In genomic region chr12:118164798-118165486, GRCh38 we compare ENCODE assay signal across 8 cellular contexts. TPM values are rescaled to one million over a fixed set of nuclear protein-coding genes. Genes with fewer than 3 reads are reported as not detected.
DNase-seq lines count a peak whose midpoint lies in the region; ATAC-seq and TF ChIP-seq lines count a peak whose summit lies in the region.

No MANE protein-coding gene starts in this region.

- peak in 1 of 5 donors; percentile 31 for DNase-seq in heart left ventricle
- no peak for DNase-seq in cardiac septum (ENCODE audit: low spot score)
- peak; percentile 44 for DNase-seq in NCI-H2171 treated with DMSO at 0.1 percent for 48 hours (lab: John Stamatoyannopoulos, UW)
- DNase-seq in cerebellar cortex (ENCODE audit: low spot score) = peak; percentile 40
- peak; percentile 35 for DNase-seq in nephron progenitor cell
- DNase-seq in natural killer cell treated with Interleukin-12 subunit alpha and Interleukin-12 subunit beta and Interleukin-15 and Interleukin-18, amount 100 ng/mL, for 72 hours (ENCODE audit: low spot score) = no peak
- DNase-seq in right cardiac atrium = no peak

- H3K4me3 ChIP-seq in heart left ventricle = no peak overlapping the region
- no peak overlapping the region for H3K4me3 ChIP-seq in right cardiac atrium (ENCODE audit: low read length)

- no peaks in the 10 kb centered on the region for H3K27me3 Mint-ChIP-seq in nephron progenitor cell (ENCODE audit: low read depth, poor library complexity)
- no peaks in the 10 kb centered on the region for H3K27me3 Mint-ChIP-seq in natural killer cell treated with Interleukin-12 subunit alpha and Interleukin-12 subunit beta and Interleukin-15 and Interleukin-18, amount 100 ng/mL, for 72 hours

- H3K4me1 Mint-ChIP-seq in nephron progenitor cell = no peaks in the 10 kb centered on the region
- H3K4me1 Mint-ChIP-seq in natural killer cell treated with Interleukin-12 subunit alpha and Interleukin-12 subunit beta and Interleukin-15 and Interleukin-18, amount 100 ng/mL, for 72 hours (ENCODE audit: low read depth in 2 of 2) = peaks cover 10 to 15% of the 10 kb centered on the region in 2 donors

- no peaks in the 10 kb centered on the region for H3K9me3 ChIP-seq in heart left ventricle
- no peaks in the 10 kb centered on the region for H3K9me3 ChIP-seq in right cardiac atrium (ENCODE audit: control insufficient read depth, low read length)

- no peaks in the 10 kb centered on the region for H3K4me1 ChIP-seq in heart left ventricle
- no peaks in the 10 kb centered on the region for H3K4me1 ChIP-seq in right cardiac atrium (ENCODE audit: control insufficient read depth, insufficient read depth, low read length)

- ATAC-seq in heart left ventricle (no peak), HG02642 (IDR thresholded peaks at IDR 0.05; ENCODE audit: poor library complexity, unreplicated experiment) (no peak), right cardiac atrium (no peak)
- ATAC-seq in natural killer cell treated with Interleukin-12 subunit alpha and Interleukin-12 subunit beta and Interleukin-15 and Interleukin-18, amount 100 ng/mL, for 72 hours = no peak

- no peaks in the 10 kb centered on the region for H3K27me3 ChIP-seq in heart left ventricle
- H3K27me3 ChIP-seq in right cardiac atrium (ENCODE audit: control insufficient read depth, insufficient read depth) = no peaks in the 10 kb centered on the region

- H3K9me3 Mint-ChIP-seq in nephron progenitor cell = no peaks in the 10 kb centered on the region
- no peaks in the 10 kb centered on the region for H3K9me3 Mint-ChIP-seq in natural killer cell treated with Interleukin-12 subunit alpha and Interleukin-12 subunit beta and Interleukin-15 and Interleukin-18, amount 100 ng/mL, for 72 hours

- no peak overlapping the region for H3K27ac Mint-ChIP-seq in nephron progenitor cell
- H3K27ac Mint-ChIP-seq in natural killer cell treated with Interleukin-12 subunit alpha and Interleukin-12 subunit beta and Interleukin-15 and Interleukin-18, amount 100 ng/mL, for 72 hours = peak overlapping the region in 1 of 2 donors; percentile 39

- H3K4me3 Mint-ChIP-seq in nephron progenitor cell = no peak overlapping the region
- no peak overlapping the region for H3K4me3 Mint-ChIP-seq in natural killer cell treated with Interleukin-12 subunit alpha and Interleukin-12 subunit beta and Interleukin-15 and Interleukin-18, amount 100 ng/mL, for 72 hours

- H3K36me3 ChIP-seq in heart left ventricle = peaks cover 0 to 91% (median 64%) of the 10 kb centered on the region in 9 donors

- H3K27ac ChIP-seq in heart left ventricle = no peak overlapping the region
- no peak overlapping the region for H3K27ac ChIP-seq in right cardiac atrium (ENCODE audit: low read length)

- peaks cover 14% of the 10 kb centered on the region for H3K36me3 Mint-ChIP-seq in nephron progenitor cell (ENCODE audit: low read depth)
- H3K36me3 Mint-ChIP-seq in natural killer cell treated with Interleukin-12 subunit alpha and Interleukin-12 subunit beta and Interleukin-15 and Interleukin-18, amount 100 ng/mL, for 72 hours = peaks cover 31% of the 10 kb centered on the region

- TF ChIP-seq CTCF in heart left ventricle (IDR thresholded peaks at IDR 0.05) (peak in 11 of 12 donors; percentile 13 to 53 (median 36)), nephron progenitor cell (IDR thresholded peaks at IDR 0.05) (peak; percentile 61)

- WGBS in heart left ventricle, 4 donors = 58 to 64% (median 60%) methylated on average over 6 of the region's 6 CpGs
- WGBS in right cardiac atrium = 54% methylated on average over 6 of the region's 6 CpGs

- intact Hi-C loops in heart left ventricle (cut with DNase I) = no loop called here
- intact Hi-C loops in cardiac septum (cut with DNase I) = no loop called here
- intact Hi-C loops in right cardiac atrium (cut with DNase I) = no loop called here

- TF ChIP-seq POLR2A in heart left ventricle (IDR thresholded peaks at IDR 0.05) = no peak

RNA-seq across cellular contexts. Expression of gene PEBP1, which starts 29.0 kb away (rescaled TPM):
- 100 to 1,000 TPM; 301 to 751 (median 420) TPM for total RNA-seq in heart left ventricle
- 100 to 1,000 TPM; 295 to 554 TPM for polyA plus RNA-seq in heart left ventricle
- total RNA-seq in cardiac septum = 344 TPM
- 100 to 1,000 TPM in 1 of 2 donors, 10 to 100 TPM in 1; 57.2 to 137 TPM for total RNA-seq in natural killer cell treated with Interleukin-12 subunit alpha and Interleukin-12 subunit beta and Interleukin-15 and Interleukin-18, amount 100 ng/mL, for 72 hours
- total RNA-seq in right cardiac atrium = 100 to 1,000 TPM; 370 to 507 (median 411) TPM
- polyA plus RNA-seq in right cardiac atrium = 477 TPM

Comparison
In these comparisons a context has a peak if more than half of its experiments do, and no peak if none do; other contexts are left out.
1. DNase-seq: peak in NCI-H2171 treated with DMSO at 0.1 percent for 48 hours (single experiment), cerebellar cortex (single experiment) and nephron progenitor cell (single experiment); none in cardiac septum (single experiment), natural killer cell treated with Interleukin-12 subunit alpha and Interleukin-12 subunit beta and Interleukin-15 and Interleukin-18, amount 100 ng/mL, for 72 hours (single experiment) and right cardiac atrium (0 of 3).